In the genomic region with DNA sequence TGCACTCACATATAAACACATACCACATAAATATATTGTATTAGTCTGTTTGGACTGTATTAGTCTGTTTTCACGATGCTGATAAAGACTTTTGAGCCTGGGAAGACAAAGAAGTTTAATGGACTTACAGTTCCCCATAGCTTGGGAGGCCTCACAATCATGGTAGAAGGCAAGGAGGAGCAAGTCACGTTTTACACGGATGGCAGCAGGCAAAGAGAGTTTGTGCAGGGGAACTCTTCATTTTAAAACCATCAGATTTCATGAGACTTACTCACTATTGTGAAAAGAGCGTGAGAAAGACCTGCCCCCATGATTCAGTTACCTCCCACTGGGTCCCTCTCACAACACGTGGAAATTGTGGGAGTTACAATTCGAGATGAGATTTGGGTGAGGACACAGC, we compare ENCODE assay signal across 34 cellular contexts.
"Had no signal": no experiment of that assay in that cellular context is flagged by ENCODE, and none has a peak within 500 bp of the region (broad histone marks: within the 10 kb centered on the region; RNA-seq: fewer than 3 reads in every experiment).

No MANE protein-coding gene starts in this region.

- H3K27me3 ChIP-seq: MG63 had no signal

- H3K4me2 ChIP-seq: KMS-11 had no signal

- H3K9me3 ChIP-seq: MG63 had no signal

- H3K27ac ChIP-seq: KMS-11 had no signal

- DNase-seq: Karpas-422, Kasumi-1, MG63, MM.1S, MV-4-11, NCI-H1048, NCI-H1092, NCI-H1092 treated with DMSO at 0.1 percent for 48 hours, NCI-H1105, NCI-H1105 treated with DMSO at 0.1 percent for 48 hours, NCI-H1417, NCI-H1417 treated with DMSO at 0.1 percent for 48 hours, NCI-H1436, NCI-H1436 treated with DMSO at 0.1 percent for 48 hours, NCI-H146, NCI-H1694, NCI-H1694 treated with DMSO at 0.1 percent for 48 hours, NCI-H187, NCI-H187 treated with DMSO at 0.1 percent for 48 hours, NCI-H1930, NCI-H2029, NCI-H2029 treated with DMSO at 0.1 percent for 48 hours, NCI-H2081, NCI-H2081 treated with DMSO at 0.1 percent for 48 hours, NCI-H2107, NCI-H2171, NCI-H2171 treated with DMSO at 0.1 percent for 48 hours, NCI-H2227 treated with DMSO at 0.1 percent for 48 hours, NCI-H226, NCI-H345, NCI-H446, NCI-H446 treated with DMSO at 0.1 percent for 48 hours, NCI-H510A had no signal

- H3K4me3 ChIP-seq: MG63 had no signal

- H3K36me3 ChIP-seq: MG63 had no signal

- H3K9ac ChIP-seq: KMS-11 had no signal
